In the genomic region with DNA sequence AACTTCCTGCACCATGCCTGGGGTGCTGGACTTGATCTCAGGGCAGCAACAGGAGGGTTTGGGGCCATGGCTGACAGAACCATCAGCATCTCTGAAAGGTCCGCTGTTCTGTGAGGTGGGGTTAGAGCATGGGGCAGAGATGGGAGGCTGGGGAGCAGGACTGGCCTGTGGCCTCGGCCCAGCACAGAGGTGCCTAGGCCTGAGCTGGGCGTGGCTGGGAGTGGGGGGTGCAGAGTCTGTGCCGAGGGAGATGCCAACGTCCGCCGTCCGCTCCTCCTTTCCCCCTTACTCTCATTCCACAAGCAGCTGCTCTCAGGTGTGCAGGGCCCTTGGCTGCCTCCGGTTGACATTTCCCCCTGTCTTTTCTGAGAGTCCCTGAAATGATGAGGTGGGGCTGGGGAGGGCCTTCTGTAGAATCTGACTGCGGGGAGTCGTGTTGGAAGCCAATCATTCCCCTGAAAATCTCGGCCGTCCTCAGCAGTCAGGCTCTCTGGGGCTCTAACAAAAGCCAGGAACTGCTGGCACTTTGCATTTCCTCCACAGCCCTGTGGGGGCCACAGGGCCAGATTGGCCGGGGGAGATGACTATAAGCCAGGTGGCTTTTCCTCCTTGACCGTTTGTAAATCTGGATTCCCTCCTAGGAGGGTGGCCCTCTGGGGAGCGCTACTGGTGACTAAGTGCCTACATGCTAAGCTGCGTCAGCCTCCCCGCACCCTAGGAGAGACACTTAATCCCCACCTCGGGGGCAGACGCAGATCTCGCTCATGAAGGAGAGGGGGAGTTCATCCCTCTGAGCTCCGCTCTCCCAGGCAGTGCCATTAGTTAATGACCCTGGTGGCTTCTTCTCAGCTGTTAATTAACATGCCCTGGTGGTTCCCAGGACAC, we compare ENCODE assay signal across 15 cellular contexts. TPM values are rescaled to one million over a fixed set of nuclear protein-coding genes. Genes with fewer than 3 reads are reported as not detected.
A peak's percentile ranks its signal among the peaks of the same experiment; 100 is the strongest.
DNase-seq lines count a peak whose midpoint lies in the region; ATAC-seq, FAIRE-seq and TF ChIP-seq lines count a peak whose summit lies in the region.
"Had no signal": no experiment of that assay in that cellular context is flagged by ENCODE, and none has a peak within 500 bp of the region (broad histone marks: within the 10 kb centered on the region; RNA-seq: fewer than 3 reads in every experiment).

No MANE protein-coding gene starts in this region.

- POLR2A ChIA-PET in HepG2 (lab: Yijun Ruan, JAX), result no interaction called here

- DNase-seq in HepG2 (ENCODE audit: low spot score) (no peak), right lobe of liver (no peak), colonic mucosa (peak; percentile 7), iris pigment epithelial cell (ENCODE audit: low read depth) (peak; percentile 93), dedifferentiated amniotic fluid mesenchymal stem cell (ENCODE audit: extremely low spot score) (no peak), SKM-1 treated with dmso at 0.1 percent for 144 hours (lab: John Stamatoyannopoulos, UW; ENCODE audit: unreplicated experiment) (no peak), cerebellar nuclear complex (lab: John Stamatoyannopoulos, UW) (no peak), GM10266 (ENCODE audit: extremely low spot score) (no peak)
- DNase-seq: activated gamma-delta T cell, natural killer cell, NCI-H226, SHP77 treated with DMSO at 0.1 percent for 48 hours had no signal

- H3K9me3 ChIP-seq in HepG2 (ENCODE audit: low read length) (no peaks in the 10 kb centered on the region), right lobe of liver (no peaks in the 10 kb centered on the region), colonic mucosa (no peaks in the 10 kb centered on the region)
- H3K9me3 ChIP-seq: A549, HAP-1 had no signal

- no peak overlapping the region for H3K27ac ChIP-seq in HepG2 (ENCODE audit: extremely low read length, insufficient read depth, low read length)
- no peak overlapping the region for H3K27ac ChIP-seq in right lobe of liver
- H3K27ac ChIP-seq in colonic mucosa, result no peak overlapping the region

- WGBS in HepG2 (ENCODE audit: low lambda C conversion rate), result 96% methylated on average over 19 of the region's 22 CpGs
- WGBS in right lobe of liver (ENCODE audit: insufficient coverage, low coverage, low lambda C conversion rate, missing lambda C conversion rate), result 82% methylated on average over 8 of the region's 22 CpGs

- no TSS peak for BruUV-seq in HepG2 (replicated peaks; lab: Mats Ljungman, UMichigan)

- intact Hi-C loops in HepG2 (cut with micrococcal nuclease; ENCODE audit: unreplicated experiment) (no loop called here), right lobe of liver (cut with DNase I) (no loop called here), colonic mucosa (cut with DNase I) (no loop called here)

- no peak overlapping the region for H3K4me3 ChIP-seq in HepG2 (replicated peaks in 1 of 3; ENCODE audit: insufficient read depth in 1 of 3, low read depth in 2 of 3, low read length in 3 of 3)
- no peak overlapping the region for H3K4me3 ChIP-seq in right lobe of liver
- H3K4me3 ChIP-seq in colonic mucosa, result no peak overlapping the region
- H3K4me3 ChIP-seq: A549, HAP-1 had no signal

- H3K9ac ChIP-seq in HepG2 (ENCODE audit: insufficient read depth, low read depth, low read length) (no peak overlapping the region), colonic mucosa (ENCODE audit: low read depth in 2 of 2, low read length in 2 of 2) (no peak overlapping the region)

- TF ChIP-seq POLR2A in HepG2 (IDR thresholded peaks at IDR 0.05; ENCODE audit: insufficient read depth in 1 of 2, low read depth in 2 of 2, low read length in 2 of 2), result no peak
- no peak for TF ChIP-seq POLR2A in right lobe of liver (IDR thresholded peaks at IDR 0.05)

- TF ChIP-seq CTCF in HepG2 (CRISPR knock-in tag; IDR thresholded peaks at IDR 0.05) (no peak), right lobe of liver (IDR thresholded peaks at IDR 0.05) (no peak), colonic mucosa (IDR thresholded peaks at IDR 0.05) (no peak), GM10266 (IDR thresholded peaks at IDR 0.05; ENCODE audit: control insufficient read depth, insufficient read depth, low read depth, missing control alignments) (no peak)

- no peak for TF ChIP-seq RAD21 in HepG2 (CRISPR knock-in tag; IDR thresholded peaks at IDR 0.05)

- CTCF ChIA-PET in HepG2 (lab: Yijun Ruan, JAX; ENCODE audit: low intra/inter-chr PET ratio, low total read pairs), result no interaction called here

- FAIRE-seq in HepG2 (lab: Jason Lieb, UNC), result no peak
- FAIRE-seq: A549 had no signal

- no peaks in the 10 kb centered on the region for H3K27me3 ChIP-seq in HepG2 (ENCODE audit: control insufficient read depth in 1 of 2, insufficient read depth in 2 of 2, low read length in 2 of 2)
- H3K27me3 ChIP-seq in right lobe of liver, result no peaks in the 10 kb centered on the region
- H3K27me3 ChIP-seq in colonic mucosa, result no peaks in the 10 kb centered on the region

- H4K20me1 ChIP-seq in HepG2 (ENCODE audit: insufficient read depth, low read length), result no peaks in the 10 kb centered on the region

- H3K79me2 ChIP-seq in HepG2 (ENCODE audit: insufficient read depth, low read length), result no peaks in the 10 kb centered on the region

- ATAC-seq in HepG2 (no peak), right lobe of liver (no peak)
- ATAC-seq: natural killer cell; stimulated activated effector memory CD8-positive, alpha-beta T cell treated with anti-CD3 and anti-CD28 coated beads, Interleukin-12 subunit alpha, Interleukin-12 subunit beta, amount 100 ng/mL, for 72 hours had no signal

- H3K36me3 ChIP-seq in HepG2 (replicated peaks in 1 of 2; ENCODE audit: control insufficient read depth in 1 of 2, insufficient read depth in 2 of 2, low read length in 2 of 2) (peaks cover 13 to 33% of the 10 kb centered on the region in 2 experiments; a peak in 3 of 5 replicates), right lobe of liver (no peaks in the 10 kb centered on the region), colonic mucosa (no peaks in the 10 kb centered on the region)

- H3K4me2 ChIP-seq in HepG2 (ENCODE audit: low read depth, low read length), result no peak overlapping the region
- H3K4me2 ChIP-seq: A549 had no signal

- in situ Hi-C loops in HepG2 (cut with HindIII; ENCODE audit: extremely low pct_ligation_motif_present, low pct_unique_long_range_greater_than_20kb), result no loop called here

- H3K4me1 ChIP-seq in HepG2 (ENCODE audit: insufficient read depth, low read length), result no peaks in the 10 kb centered on the region
- no peaks in the 10 kb centered on the region for H3K4me1 ChIP-seq in right lobe of liver
- no peaks in the 10 kb centered on the region for H3K4me1 ChIP-seq in colonic mucosa
- H3K4me1 ChIP-seq: HAP-1 had no signal

- no peak overlapping the region for H2AFZ ChIP-seq in HepG2 (ENCODE audit: low read length)

- TF ChIP-seq EP300 in HepG2 (IDR thresholded peaks at IDR 0.05; ENCODE audit: low read depth in 2 of 2, low read length in 2 of 2) (no peak), HepG2 (CRISPR knock-in tag; IDR thresholded peaks at IDR 0.05; ENCODE audit: borderline replicate concordance) (no peak)

RNA-seq across cellular contexts. Expression of a gene that starts 41.2 kb away (rescaled TPM):
- total RNA-seq in HepG2 (2016; rRNA removed; fragmentation: Illumina TruSeq; extraction: Trizol) (2.8 and 4.9 TPM in 2 replicates), right lobe of liver (1 to 10 TPM; 2.6 to 6.5 (median 3.2) TPM), colonic mucosa (1 to 10 TPM; 1.1 to 4.1 TPM)
- total RNA-seq in HepG2 (2016; cell fraction: cytosol; rRNA removed; fragmentation: Illumina TruSeq; extraction: Trizol; ENCODE audit: low read depth), result 1.3 and 1.5 TPM in 2 replicates
- total RNA-seq in HepG2 (2016; cell fraction: insoluble cytoplasmic fraction; rRNA removed; fragmentation: Illumina TruSeq; extraction: Trizol), result 2.3 and 4.9 TPM in 2 replicates
- total RNA-seq in HepG2 (2016; cell fraction: membrane; rRNA removed; fragmentation: Illumina TruSeq; extraction: Trizol), result 3.0 and 3.1 TPM in 2 replicates
- total RNA-seq in HepG2 (2016; cell fraction: nucleus; rRNA removed; fragmentation: Illumina TruSeq; extraction: Trizol), result 8.1 and 10.9 TPM in 2 replicates
- 3.1 and 3.5 TPM in 2 replicates for polyA plus RNA-seq in HepG2 (2011; rRNA removed)
- polyA plus RNA-seq in HepG2 (2011; cell fraction: cytosol; rRNA removed), result 1.7 and 2.1 TPM in 2 replicates
- 17.7 and 18.7 TPM in 2 replicates for polyA plus RNA-seq in HepG2 (2011; cell fraction: nucleus; rRNA removed)
- polyA plus RNA-seq in HepG2 (2012), result 2.0 and 3.0 TPM in 2 replicates
- polyA plus RNA-seq in HepG2 (2016; cell fraction: cytosol; fragmentation: Illumina TruSeq; extraction: Trizol; ENCODE audit: low read depth), result 0.61 and 0.63 TPM in 2 replicates
- polyA plus RNA-seq in HepG2 (2016; cell fraction: insoluble cytoplasmic fraction; fragmentation: Illumina TruSeq; extraction: Trizol; ENCODE audit: low read depth), result 1.6 and 2.2 TPM in 2 replicates
- 1.1 and 1.2 TPM in 2 replicates for polyA plus RNA-seq in HepG2 (2016; cell fraction: membrane; fragmentation: Illumina TruSeq; extraction: Trizol; ENCODE audit: low read depth)
- 8.1 and 10.6 TPM in 2 replicates for polyA plus RNA-seq in HepG2 (2016; cell fraction: nucleus; fragmentation: Illumina TruSeq; extraction: Trizol; ENCODE audit: insufficient read depth, low read depth)
- 1.2 and 6.0 TPM in 2 replicates for polyA minus RNA-seq in HepG2 (2011; rRNA and poly(A)+ RNA removed; ENCODE audit: low replicate concordance)
- polyA minus RNA-seq in HepG2 (2011; cell fraction: cytosol; rRNA and poly(A)+ RNA removed), result 2.5 and 3.3 TPM in 2 replicates
- 15.0 and 17.3 TPM in 2 replicates for polyA minus RNA-seq in HepG2 (2011; cell fraction: nucleus; rRNA and poly(A)+ RNA removed)

RNA-seq across cellular contexts. Expression of a gene that starts 43.8 kb away (rescaled TPM):
- total RNA-seq in HepG2 (2016; rRNA removed; fragmentation: Illumina TruSeq; extraction: Trizol) (not detected in 2 replicates), right lobe of liver (under 1 TPM; 0.24 to 0.93 (median 0.53) TPM), colonic mucosa (under 1 TPM; 0.49 to 0.93 TPM)
- total RNA-seq in HepG2 (2016; cell fraction: cytosol; rRNA removed; fragmentation: Illumina TruSeq; extraction: Trizol; ENCODE audit: low read depth), result not detected in 2 replicates
- total RNA-seq in HepG2 (2016; cell fraction: insoluble cytoplasmic fraction; rRNA removed; fragmentation: Illumina TruSeq; extraction: Trizol), result not detected in 2 replicates
- total RNA-seq in HepG2 (2016; cell fraction: membrane; rRNA removed; fragmentation: Illumina TruSeq; extraction: Trizol), result not detected in 2 replicates
- total RNA-seq in HepG2 (2016; cell fraction: nucleus; rRNA removed; fragmentation: Illumina TruSeq; extraction: Trizol), result not detected in 2 replicates
- not detected in 2 replicates for polyA plus RNA-seq in HepG2 (2011; rRNA removed)
- not detected in 2 replicates for polyA plus RNA-seq in HepG2 (2011; cell fraction: cytosol; rRNA removed)
- polyA plus RNA-seq in HepG2 (2011; cell fraction: nucleus; rRNA removed), result not detected in 2 replicates
- not detected in 2 replicates for polyA plus RNA-seq in HepG2 (2012)
- not detected in 2 replicates for polyA plus RNA-seq in HepG2 (2016; cell fraction: cytosol; fragmentation: Illumina TruSeq; extraction: Trizol; ENCODE audit: low read depth)
- polyA plus RNA-seq in HepG2 (2016; cell fraction: insoluble cytoplasmic fraction; fragmentation: Illumina TruSeq; extraction: Trizol; ENCODE audit: low read depth), result not detected in 2 replicates
- not detected in 2 replicates for polyA plus RNA-seq in HepG2 (2016; cell fraction: membrane; fragmentation: Illumina TruSeq; extraction: Trizol; ENCODE audit: low read depth)
- polyA plus RNA-seq in HepG2 (2016; cell fraction: nucleus; fragmentation: Illumina TruSeq; extraction: Trizol; ENCODE audit: insufficient read depth, low read depth), result not detected in 2 replicates
- polyA minus RNA-seq in HepG2 (2011; rRNA and poly(A)+ RNA removed; ENCODE audit: low replicate concordance), result not detected in 2 replicates
- not detected in 2 replicates for polyA minus RNA-seq in HepG2 (2011; cell fraction: cytosol; rRNA and poly(A)+ RNA removed)
- polyA minus RNA-seq in HepG2 (2011; cell fraction: nucleus; rRNA and poly(A)+ RNA removed), result not detected in 2 replicates

Comparison
In these comparisons a context has a peak if more than half of its experiments do, and no peak if none do; other contexts are left out.
1. DNase-seq: peak in colonic mucosa (single experiment) and iris pigment epithelial cell (single experiment); none in HepG2 (single experiment), right lobe of liver (0 of 3), dedifferentiated amniotic fluid mesenchymal stem cell (single experiment), SKM-1 treated with dmso at 0.1 percent for 144 hours (single experiment), cerebellar nuclear complex (0 of 2) and GM10266 (single experiment).